In genomic region chr21:42291003-42291750, GRCh38 we compare ENCODE assay signal across 17 cellular contexts. TPM values are rescaled to one million over a fixed set of nuclear protein-coding genes. Genes with fewer than 3 reads are reported as not detected.
DNase-seq lines count a peak whose midpoint lies in the region; ATAC-seq, FAIRE-seq and TF ChIP-seq lines count a peak whose summit lies in the region.
"Had no signal": no experiment of that assay in that cellular context is flagged by ENCODE, and none has a peak within 500 bp of the region (broad histone marks: within the 10 kb centered on the region; RNA-seq: fewer than 3 reads in every experiment).

No MANE protein-coding gene starts in this region.

- TF ChIP-seq CTCF in GM12878 (IDR thresholded peaks at IDR 0.05 in 2 of 3, conservative IDR thresholded peaks at IDR 0.05 in 1 of 3; ENCODE audit: control insufficient read depth in 2 of 3, extremely low read depth in 1 of 3, insufficient read depth in 1 of 3, low read depth in 3 of 3, low read length in 3 of 3) (no peak), mucosa of descending colon (IDR thresholded peaks at IDR 0.05) (no peak), upper lobe of right lung (IDR thresholded peaks at IDR 0.05) (no peak)

- BruUV-seq in GM12878 (replicated peaks; lab: Mats Ljungman, UMichigan), result no TSS peak

- H3K4me3 ChIP-seq in GM12878, result no peak overlapping the region
- H3K4me3 ChIP-seq in mucosa of descending colon, result no peak overlapping the region
- no peak overlapping the region for H3K4me3 ChIP-seq in upper lobe of right lung
- H3K4me3 ChIP-seq: HAP-1 had no signal

- no peaks in the 10 kb centered on the region for H3K27me3 Mint-ChIP-seq in stimulated activated naive CD8-positive, alpha-beta T cell treated with anti-CD3 and anti-CD28 coated beads, Interleukin-15, amount 100 ng/mL, for 72 hours

- H3K27ac ChIP-seq in GM12878 (ENCODE audit: control insufficient read depth, insufficient read depth), result no peak overlapping the region
- H3K27ac ChIP-seq in upper lobe of right lung, result no peak overlapping the region

- H3K27ac Mint-ChIP-seq in stimulated activated naive CD8-positive, alpha-beta T cell treated with anti-CD3 and anti-CD28 coated beads, Interleukin-15, amount 100 ng/mL, for 72 hours, result no peak overlapping the region

- H3K4me2 ChIP-seq in GM12878 (ENCODE audit: control insufficient read depth, insufficient read depth), result no peak overlapping the region

- H3K27me3 ChIP-seq in GM12878 (replicated peaks in 1 of 2; ENCODE audit: control insufficient read depth in 2 of 2, insufficient read depth in 2 of 2, low read length in 1 of 2) (no peaks in the 10 kb centered on the region), upper lobe of right lung (no peaks in the 10 kb centered on the region)

- peak; percentile 15 for ATAC-seq in stimulated activated naive CD8-positive, alpha-beta T cell treated with anti-CD3 and anti-CD28 coated beads, Interleukin-15, Interleukin-2, amounts not matched to agents 100 U/mL and 50 U/mL, for 24 hours
- no peak for ATAC-seq in stimulated activated naive CD8-positive, alpha-beta T cell treated with anti-CD3 and anti-CD28 coated beads, Interleukin-15, amount 100 ng/mL, for 72 hours
- ATAC-seq in GM12878 (no peak), mucosa of descending colon (peak; percentile 8), GM21390 (IDR thresholded peaks at IDR 0.05; ENCODE audit: unreplicated experiment) (no peak), HG02981 (IDR thresholded peaks at IDR 0.05; ENCODE audit: unreplicated experiment) (no peak), upper lobe of right lung (no peak)

- H3K79me2 ChIP-seq in GM12878 (ENCODE audit: control insufficient read depth, insufficient read depth, low read length), result no peaks in the 10 kb centered on the region

- H3K9me3 Mint-ChIP-seq in stimulated activated naive CD8-positive, alpha-beta T cell treated with anti-CD3 and anti-CD28 coated beads, Interleukin-15, amount 100 ng/mL, for 72 hours, result no peaks in the 10 kb centered on the region

- CTCF ChIA-PET in GM12878 (lab: Yijun Ruan, JAX), result interaction anchor here (0.9 to 1.4 kb wide), 5 partner anchors 12 to 32 kb away, joined by 3 read pairs; no protein-coding TSS in a partner anchor

- no peak overlapping the region for H2AFZ ChIP-seq in GM12878 (ENCODE audit: control insufficient read depth, low read depth, low read length)

- WGBS in GM12878 (ENCODE audit: insufficient coverage, insufficient replicate concordance, low lambda C conversion rate, missing lambda C conversion rate), result 93% methylated on average over 31 of the region's 35 CpGs

- H3K9me3 ChIP-seq in GM12878 (replicated peaks; ENCODE audit: control insufficient read depth, insufficient read depth, low read length) (no peaks in the 10 kb centered on the region; the same call in 2 of the 3 replicates), mucosa of descending colon (no peaks in the 10 kb centered on the region), upper lobe of right lung (no peaks in the 10 kb centered on the region)
- H3K9me3 ChIP-seq: Caco-2, HAP-1 had no signal

- TF ChIP-seq EP300 in GM12878 (IDR thresholded peaks at IDR 0.05; ENCODE audit: borderline replicate concordance in 1 of 2, control insufficient read depth in 1 of 2, low read depth in 2 of 2, low read length in 2 of 2), result no peak

- FAIRE-seq in GM12878 (lab: Jason Lieb, UNC), result no peak
- FAIRE-seq: HTR-8/SVneo had no signal

- no peak for TF ChIP-seq POLR2A in GM12878 (IDR thresholded peaks at IDR 0.05; ENCODE audit: low read depth, low read length)

- TF ChIP-seq RAD21 in GM12878 (IDR thresholded peaks at IDR 0.05; ENCODE audit: insufficient read depth, low read depth, low read length), result no peak

- H3K9ac ChIP-seq in GM12878 (ENCODE audit: control insufficient read depth, insufficient read depth, low read length), result no peak overlapping the region

- H3K4me1 ChIP-seq in GM12878 (ENCODE audit: control insufficient read depth, insufficient read depth, low read length) (peaks cover 19% of the 10 kb centered on the region), mucosa of descending colon (ENCODE audit: low read depth) (no peaks in the 10 kb centered on the region), upper lobe of right lung (no peaks in the 10 kb centered on the region)
- H3K4me1 ChIP-seq: Caco-2, HAP-1 had no signal

- H3K36me3 ChIP-seq in GM12878 (ENCODE audit: control insufficient read depth in 2 of 2, insufficient read depth in 2 of 2, low read length in 1 of 2) (no peaks in the 10 kb centered on the region), mucosa of descending colon (ENCODE audit: low read depth) (no peaks in the 10 kb centered on the region), upper lobe of right lung (peaks cover 14% of the 10 kb centered on the region)
- H3K36me3 ChIP-seq: HAP-1 had no signal

- POLR2A ChIA-PET in GM12878 (lab: Charles Lee), result interaction anchor here (0.5 kb wide), 1 partner anchor 1647 kb away, joined by 5 read pairs; no protein-coding TSS in a partner anchor

- no peak for DNase-seq in stimulated activated naive CD8-positive, alpha-beta T cell treated with anti-CD3 and anti-CD28 coated beads, Interleukin-15, Interleukin-2, amounts not matched to agents 100 U/mL and 50 U/mL, for 24 hours
- DNase-seq in stimulated activated naive CD8-positive, alpha-beta T cell treated with anti-CD3 and anti-CD28 coated beads, Interleukin-15, amount 100 ng/mL, for 72 hours, result no peak
- DNase-seq in GM12878 (ENCODE audit: low read depth, low spot score), result no peak
- DNase-seq in mucosa of descending colon, result peak in 2 of 3 donors; percentile 25 to 34
- DNase-seq in upper lobe of right lung, result no peak
- DNase-seq: ACHN, AML-193, Caco-2, MV-4-11, NCI-H187 treated with DMSO at 0.1 percent for 48 hours, NCI-H748 treated with DMSO at 0.1 percent for 48 hours, RPMI8226 had no signal

- H4K20me1 ChIP-seq in GM12878 (ENCODE audit: control insufficient read depth, insufficient read depth), result no peaks in the 10 kb centered on the region

- H3K4me3 Mint-ChIP-seq in stimulated activated naive CD8-positive, alpha-beta T cell treated with anti-CD3 and anti-CD28 coated beads, Interleukin-15, amount 100 ng/mL, for 72 hours, result no peak overlapping the region

- SMC1A ChIA-PET in GM12878 (lab: Charles Lee; ENCODE audit: uncharacterized antibody, unreplicated experiment), result interaction anchor here (1.2 to 1.3 kb wide), 2 partner anchors 32 to 146 kb away, joined by 3 to 5 read pairs; no protein-coding TSS in a partner anchor

- peaks cover 5% of the 10 kb centered on the region for H3K4me1 Mint-ChIP-seq in stimulated activated naive CD8-positive, alpha-beta T cell treated with anti-CD3 and anti-CD28 coated beads, Interleukin-15, amount 100 ng/mL, for 72 hours

- RAD21 ChIA-PET in GM12878 (lab: Charles Lee; ENCODE audit: unreplicated experiment), result interaction anchor here (0.5 to 1.2 kb wide), 3 partner anchors 32 to 53 kb away, joined by 3 to 4 read pairs (median 3); no protein-coding TSS in a partner anchor

- intact Hi-C loops in GM12878 (cut with micrococcal nuclease; ENCODE audit: unreplicated experiment) (no loop called here), mucosa of descending colon (cut with DNase I, micrococcal nuclease) (no loop called here), upper lobe of right lung (cut with DNase I) (no loop called here)

- in situ Hi-C loops in GM12878 (cut with MboI), result no loop called here

RNA-seq across cellular contexts. Expression of gene TFF3, which starts 24.0 kb away (rescaled TPM):
- total RNA-seq in GM12878 (2013; cell fraction: nucleolus; rRNA removed), result not detected in 2 replicates
- not detected in 2 replicates for total RNA-seq in GM12878 (2014; rRNA removed)
- not detected in 2 replicates for total RNA-seq in GM12878 (2014; rRNA removed; fragmentation: Illumina TruSeq; extraction: Trizol)
- total RNA-seq in GM12878 (2021), result 0.74 TPM in 1 of 2 replicates, not detected in the other
- not detected for polyA plus RNA-seq in GM12878 (2011; ENCODE audit: low read depth)
- not detected in 2 replicates for polyA plus RNA-seq in GM12878 (2011; rRNA removed)
- not detected in 2 replicates for polyA plus RNA-seq in GM12878 (2011; cell fraction: cytosol; rRNA removed)
- polyA plus RNA-seq in GM12878 (2011; cell fraction: nucleus; rRNA removed), result not detected in 2 replicates
- polyA plus RNA-seq in GM12878 (2012), result not detected in 2 replicates
- polyA plus RNA-seq in GM12878 (2014; fragmentation: Illumina TruSeq; extraction: Trizol), result not detected in 2 replicates
- not detected for polyA plus RNA-seq in GM12878 (2014; fragmentation: Nextera tagmentation; extraction: Ambion mirVana)
- polyA plus RNA-seq in GM12878 (2014; rRNA removed), result not detected in 2 replicates
- not detected for polyA plus RNA-seq in GM12878 (2016; fragmentation: Nextera tagmentation; extraction: Ambion mirVana)
- polyA minus RNA-seq in GM12878 (2011; rRNA and poly(A)+ RNA removed), result not detected in 2 replicates
- not detected in 2 replicates for polyA minus RNA-seq in GM12878 (2011; cell fraction: cytosol; rRNA and poly(A)+ RNA removed)
- polyA minus RNA-seq in GM12878 (2011; cell fraction: nucleus; rRNA and poly(A)+ RNA removed), result not detected in 2 replicates
- total RNA-seq in mucosa of descending colon, result 1,000 to 10,000 TPM in 2 of 3 donors, 100 to 1,000 TPM in 1; 614 to 2,641 (median 2,419) TPM
- 19.6 TPM for total RNA-seq in upper lobe of right lung
- total RNA-seq: NCI-H460 had no signal

RNA-seq across cellular contexts. Expression of gene TFF2, which starts 59.6 kb away (rescaled TPM):
- total RNA-seq in GM12878 (2013; cell fraction: nucleolus; rRNA removed), result not detected in 2 replicates
- total RNA-seq in GM12878 (2014; rRNA removed) (not detected in 2 replicates), GM12878 (2014; rRNA removed; fragmentation: Illumina TruSeq; extraction: Trizol) (not detected in 2 replicates), GM12878 (2021) (not detected in 2 replicates), mucosa of descending colon (1 to 10 TPM in 2 of 3 donors, not detected in 1; 1.1 to 1.7 TPM), upper lobe of right lung (not detected)
- not detected for polyA plus RNA-seq in GM12878 (2011; ENCODE audit: low read depth)
- polyA plus RNA-seq in GM12878 (2011; rRNA removed) (0.24 and 0.56 TPM in 2 replicates), GM12878 (2014; fragmentation: Illumina TruSeq; extraction: Trizol) (not detected in 2 replicates), GM12878 (2014; fragmentation: Nextera tagmentation; extraction: Ambion mirVana) (not detected), GM12878 (2014; rRNA removed) (not detected in 2 replicates), GM12878 (2016; fragmentation: Nextera tagmentation; extraction: Ambion mirVana) (not detected)
- 0.37 and 0.45 TPM in 2 replicates for polyA plus RNA-seq in GM12878 (2011; cell fraction: cytosol; rRNA removed)
- 0.28 TPM in 1 of 2 replicates, not detected in the other for polyA plus RNA-seq in GM12878 (2011; cell fraction: nucleus; rRNA removed)
- polyA plus RNA-seq in GM12878 (2012), result not detected in 2 replicates
- polyA minus RNA-seq in GM12878 (2011; rRNA and poly(A)+ RNA removed), result not detected in 2 replicates
- not detected in 2 replicates for polyA minus RNA-seq in GM12878 (2011; cell fraction: cytosol; rRNA and poly(A)+ RNA removed)
- not detected in 2 replicates for polyA minus RNA-seq in GM12878 (2011; cell fraction: nucleus; rRNA and poly(A)+ RNA removed)
- total RNA-seq: NCI-H460 had no signal

Comparison
In these comparisons a context has a peak if more than half of its experiments do, and no peak if none do; other contexts are left out.
1. ATAC-seq: peak in stimulated activated naive CD8-positive, alpha-beta T cell treated with anti-CD3 and anti-CD28 coated beads, Interleukin-15, Interleukin-2, amounts not matched to agents 100 U/mL and 50 U/mL, for 24 hours (single experiment) and mucosa of descending colon (single experiment); none in stimulated activated naive CD8-positive, alpha-beta T cell treated with anti-CD3 and anti-CD28 coated beads, Interleukin-15, amount 100 ng/mL, for 72 hours (single experiment), GM12878 (single experiment), GM21390 (single experiment), HG02981 (single experiment) and upper lobe of right lung (single experiment).
2. DNase-seq: peak in mucosa of descending colon (2 of 3); none in stimulated activated naive CD8-positive, alpha-beta T cell treated with anti-CD3 and anti-CD28 coated beads, Interleukin-15, Interleukin-2, amounts not matched to agents 100 U/mL and 50 U/mL, for 24 hours (single experiment), stimulated activated naive CD8-positive, alpha-beta T cell treated with anti-CD3 and anti-CD28 coated beads, Interleukin-15, amount 100 ng/mL, for 72 hours (0 of 2), GM12878 (single experiment) and upper lobe of right lung (single experiment).
3. RNA of gene TFF3, which starts 24.0 kb away (total RNA-seq): 614 to 2,641 TPM in mucosa of descending colon; 19.6 TPM in upper lobe of right lung (single experiment) and 0.74 TPM in GM12878; every median in the first group is over 10 times any median in the second.